18 cellular contexts compared by ENCODE assay signal in genomic region chr3:131356006-131356405, GRCh38.
"Had no signal": no experiment of that assay in that cellular context is flagged by ENCODE, and none has a peak within 500 bp of the region (broad histone marks: within the 10 kb centered on the region; RNA-seq: fewer than 3 reads in every experiment).

No MANE protein-coding gene starts in this region.

- DNase-seq: activated CD4-positive, alpha-beta T cell treated with anti-CD3 and anti-CD28 coated beads, Interleukin-2, amount 10 ng/mL, durations not matched to agents 7 days and 5 days; activated CD4-positive, CD25-positive, alpha-beta regulatory T cell; activated CD8-positive, alpha-beta memory T cell treated with anti-CD3 and anti-CD28 coated beads for 24 hours; activated naive CD8-positive, alpha-beta T cell treated with anti-CD3 and anti-CD28 coated beads for 36 hours; anterior cingulate cortex; brain microvascular endothelial cell; gastrocnemius medialis; heart left ventricle; left lung; naive thymus-derived CD4-positive, alpha-beta T cell; ovary; stimulated activated naive CD8-positive, alpha-beta T cell treated with anti-CD3 and anti-CD28 coated beads, Interleukin-15, Interleukin-2, amounts not matched to agents 100 U/mL and 50 U/mL, for 24 hours; transverse colon had no signal

- H3K4me3 Mint-ChIP-seq: activated CD4-positive, alpha-beta T cell treated with anti-CD3 and anti-CD28 coated beads, Interleukin-2, amount 10 ng/mL, durations not matched to agents 7 days and 5 days; activated naive CD8-positive, alpha-beta T cell treated with anti-CD3 and anti-CD28 coated beads for 36 hours; activated T-helper 1 cell treated with anti-CD3 and anti-CD28 coated beads, Interleukin-12 subunit alpha, Interleukin-12 subunit beta, Interleukin-2, Interleukin-4 antibody, amounts not matched to agents 30 ng/mL and 10 ng/mL and 1 ng/mL, durations not matched to agents 14 hours and 24 hours and 36 hours; central memory CD8-positive, alpha-beta T cell; naive thymus-derived CD4-positive, alpha-beta T cell; T-helper 2 cell treated with Interferon-gamma antibody and Interleukin-4, amounts not matched to agents 5 μg/mL and 100 μg/mL, for 36 hours had no signal

- ATAC-seq: gastrocnemius medialis; heart left ventricle; left lung; naive thymus-derived CD4-positive, alpha-beta T cell; sciatic nerve; stimulated activated naive CD8-positive, alpha-beta T cell treated with anti-CD3 and anti-CD28 coated beads, Interleukin-15, Interleukin-2, amounts not matched to agents 100 U/mL and 50 U/mL, for 24 hours had no signal

- H3K36me3 Mint-ChIP-seq: activated naive CD8-positive, alpha-beta T cell treated with anti-CD3 and anti-CD28 coated beads for 36 hours had no signal

- H3K4me3 ChIP-seq: coronary artery, gastrocnemius medialis, heart left ventricle, left lung, ovary, transverse colon had no signal

- H3K9me3 ChIP-seq: gastrocnemius medialis, heart left ventricle, left lung, ovary, transverse colon had no signal

- H3K9me3 Mint-ChIP-seq: activated CD4-positive, alpha-beta T cell treated with anti-CD3 and anti-CD28 coated beads, Interleukin-2, amount 10 ng/mL, durations not matched to agents 7 days and 5 days; activated naive CD8-positive, alpha-beta T cell treated with anti-CD3 and anti-CD28 coated beads for 36 hours; activated T-helper 1 cell treated with anti-CD3 and anti-CD28 coated beads, Interleukin-12 subunit alpha, Interleukin-12 subunit beta, Interleukin-2, Interleukin-4 antibody, amounts not matched to agents 30 ng/mL and 10 ng/mL and 1 ng/mL, durations not matched to agents 14 hours and 24 hours and 36 hours; central memory CD8-positive, alpha-beta T cell; naive thymus-derived CD4-positive, alpha-beta T cell; T-helper 2 cell treated with Interferon-gamma antibody and Interleukin-4, amounts not matched to agents 5 μg/mL and 100 μg/mL, for 36 hours had no signal

- H3K27ac Mint-ChIP-seq: activated CD4-positive, alpha-beta T cell treated with anti-CD3 and anti-CD28 coated beads, Interleukin-2, amount 10 ng/mL, durations not matched to agents 7 days and 5 days; activated naive CD8-positive, alpha-beta T cell treated with anti-CD3 and anti-CD28 coated beads for 36 hours; activated T-helper 1 cell treated with anti-CD3 and anti-CD28 coated beads, Interleukin-12 subunit alpha, Interleukin-12 subunit beta, Interleukin-2, Interleukin-4 antibody, amounts not matched to agents 30 ng/mL and 10 ng/mL and 1 ng/mL, durations not matched to agents 14 hours and 24 hours and 36 hours; naive thymus-derived CD4-positive, alpha-beta T cell; T-helper 2 cell treated with Interferon-gamma antibody and Interleukin-4, amounts not matched to agents 5 μg/mL and 100 μg/mL, for 36 hours had no signal

- H3K27me3 ChIP-seq: brain microvascular endothelial cell, gastrocnemius medialis, heart left ventricle, left lung, ovary, transverse colon had no signal

- H3K4me1 Mint-ChIP-seq: central memory CD8-positive, alpha-beta T cell had no signal

- H3K36me3 ChIP-seq: brain microvascular endothelial cell, gastrocnemius medialis, heart left ventricle, ovary, transverse colon had no signal
